ENCODE assay signal across 22 cellular contexts in genomic region chr9:20290287-20290686, GRCh38.
DNase-seq lines count a peak whose midpoint lies in the region; ATAC-seq and TF ChIP-seq lines count a peak whose summit lies in the region.
"Had no signal": no experiment of that assay in that cellular context is flagged by ENCODE, and none has a peak within 500 bp of the region (broad histone marks: within the 10 kb centered on the region; RNA-seq: fewer than 3 reads in every experiment).

No MANE protein-coding gene starts in this region.

- TF ChIP-seq POLR2A in uterus (IDR thresholded peaks at IDR 0.05) = no peak

- no peaks in the 10 kb centered on the region for H3K27me3 Mint-ChIP-seq in glutamatergic neuron (ENCODE audit: unreplicated experiment)
- peaks cover 12% of the 10 kb centered on the region for H3K27me3 Mint-ChIP-seq in neural progenitor cell (ENCODE audit: insufficient read depth, low read depth)

- H3K9ac ChIP-seq in neural progenitor cell = no peak overlapping the region

- H3K36me3 ChIP-seq in WERI-Rb-1 = no peaks in the 10 kb centered on the region
- H3K36me3 ChIP-seq in neural progenitor cell = no peaks in the 10 kb centered on the region
- no peaks in the 10 kb centered on the region for H3K36me3 ChIP-seq in uterus
- H3K36me3 ChIP-seq: SJCRH30 had no signal

- no peaks in the 10 kb centered on the region for H3K79me2 ChIP-seq in neural progenitor cell (ENCODE audit: low read depth)

- H3K27ac ChIP-seq in WERI-Rb-1 (no peak overlapping the region), neural progenitor cell (no peak overlapping the region), uterus (no peak overlapping the region)
- H3K27ac ChIP-seq: SJCRH30 had no signal

- no peak for ATAC-seq in HG03469 (IDR thresholded peaks at IDR 0.05; ENCODE audit: unreplicated experiment)
- ATAC-seq: Panc1 had no signal

- H3K4me3 ChIP-seq in WERI-Rb-1 (ENCODE audit: low read depth, low read length) (no peak overlapping the region), neural progenitor cell (no peak overlapping the region), uterus (no peak overlapping the region)
- H3K4me3 ChIP-seq: SJCRH30 had no signal

- H3K27ac Mint-ChIP-seq in glutamatergic neuron (ENCODE audit: unreplicated experiment) (peak overlapping the region; percentile 3), neural progenitor cell (peak overlapping the region; percentile 64)
- H3K27ac Mint-ChIP-seq: IgD-negative memory B cell had no signal

- no peaks in the 10 kb centered on the region for H4K20me1 ChIP-seq in neural progenitor cell (ENCODE audit: low read depth)

- no peak overlapping the region for H3K4me3 Mint-ChIP-seq in glutamatergic neuron (ENCODE audit: unreplicated experiment)
- H3K4me3 Mint-ChIP-seq in neural progenitor cell = no peak overlapping the region
- H3K4me3 Mint-ChIP-seq: IgD-negative memory B cell had no signal

- H3K27me3 ChIP-seq in WERI-Rb-1 (ENCODE audit: insufficient read depth, low read depth, severe bottlenecking) (no peaks in the 10 kb centered on the region), neural progenitor cell (no peaks in the 10 kb centered on the region), uterus (no peaks in the 10 kb centered on the region)
- H3K27me3 ChIP-seq: SJCRH30 had no signal

- DNase-seq in ELF-1 (ENCODE audit: low read depth, low spot score) (peak; percentile 49), WERI-Rb-1 (peak; percentile 63), glutamatergic neuron (no peak), neural progenitor cell (ENCODE audit: low spot score) (peak; percentile 65), uterus (no peak), COLO668 (lab: John Stamatoyannopoulos, UW; ENCODE audit: unreplicated experiment) (no peak)
- DNase-seq: Caco-2; CD4-positive, CD25-positive, alpha-beta regulatory T cell; DMS 273 treated with DMSO at 0.1 percent for 48 hours; DND-41; GOT3; HCEC 1CT; NCI-H1105; NCI-H146; NCI-H2029 treated with DMSO at 0.1 percent for 48 hours; NCI-H226; NCI-H510A treated with DMSO at 0.1 percent for 48 hours; NCI-H748 treated with DMSO at 0.1 percent for 48 hours; SJCRH30 had no signal

- peaks cover 10% of the 10 kb centered on the region for H3K4me1 Mint-ChIP-seq in glutamatergic neuron (ENCODE audit: low read depth, unreplicated experiment)
- H3K4me1 Mint-ChIP-seq in neural progenitor cell = peaks cover 21% of the 10 kb centered on the region

- H3K9me3 Mint-ChIP-seq in glutamatergic neuron (ENCODE audit: unreplicated experiment) = peaks cover 1% of the 10 kb centered on the region
- H3K9me3 Mint-ChIP-seq in neural progenitor cell = peaks cover 5% of the 10 kb centered on the region

- intact Hi-C loops in uterus (cut with DNase I; ENCODE audit: low total_unique reads) = no loop called here

- TF ChIP-seq CTCF in WERI-Rb-1 (IDR thresholded peaks at IDR 0.05; ENCODE audit: low read depth, low read length) (no peak), glutamatergic neuron (IDR thresholded peaks at IDR 0.05; ENCODE audit: partially characterized antibody, unreplicated experiment) (no peak), neural progenitor cell (IDR thresholded peaks at IDR 0.05) (no peak), uterus (IDR thresholded peaks at IDR 0.05) (no peak)

- H3F3A ChIP-seq in neural progenitor cell (ENCODE audit: low read depth) = no peaks in the 10 kb centered on the region

- H3K9me3 ChIP-seq in WERI-Rb-1 (ENCODE audit: severe bottlenecking) = peaks cover 2% of the 10 kb centered on the region
- no peaks in the 10 kb centered on the region for H3K9me3 ChIP-seq in neural progenitor cell (ENCODE audit: low read depth)
- H3K9me3 ChIP-seq in uterus = no peaks in the 10 kb centered on the region
- H3K9me3 ChIP-seq: Caco-2, SJCRH30 had no signal

- H3K4me1 ChIP-seq in neural progenitor cell (peaks cover 21% of the 10 kb centered on the region), uterus (no peaks in the 10 kb centered on the region)
- H3K4me1 ChIP-seq: SJCRH30 had no signal

- H2AFZ ChIP-seq in neural progenitor cell (replicated peaks) = peak overlapping the region; percentile 23

- no peak overlapping the region for H3K4me2 ChIP-seq in neural progenitor cell

- H3K36me3 Mint-ChIP-seq in glutamatergic neuron (ENCODE audit: unreplicated experiment) = peaks cover 4% of the 10 kb centered on the region
- no peaks in the 10 kb centered on the region for H3K36me3 Mint-ChIP-seq in neural progenitor cell
- H3K36me3 Mint-ChIP-seq: IgD-negative memory B cell had no signal

Comparison
In these comparisons a context has a peak if more than half of its experiments do, and no peak if none do; other contexts are left out.
1. DNase-seq: peak in ELF-1 (single experiment), WERI-Rb-1 (single experiment) and neural progenitor cell (single experiment); none in glutamatergic neuron (single experiment), uterus (0 of 2) and COLO668 (single experiment).